In genomic region chr4:186719925-186720694, GRCh38 we compare ENCODE assay signal across 10 cellular contexts. TPM values are rescaled to one million over a fixed set of nuclear protein-coding genes. Genes with fewer than 3 reads are reported as not detected.
DNase-seq lines count a peak whose midpoint lies in the region; ATAC-seq, FAIRE-seq and TF ChIP-seq lines count a peak whose summit lies in the region.
"Had no signal": no experiment of that assay in that cellular context is flagged by ENCODE, and none has a peak within 500 bp of the region (broad histone marks: within the 10 kb centered on the region; RNA-seq: fewer than 3 reads in every experiment).

No MANE protein-coding gene starts in this region.

- POLR2A ChIA-PET in WTC11 (lab: Charles Lee), result interaction anchor here (0.7 to 1.2 kb wide), 2 partner anchors 30 to 132 kb away, joined by 3 read pairs; no protein-coding TSS in a partner anchor

- DNase-seq in COLO829 (ENCODE audit: low spot score) (peak; percentile 50), HFFc6 (no peak), WTC11 (ENCODE audit: low spot score) (no peak), kidney (no peak), GOT3 (lab: John Stamatoyannopoulos, UW) (no peak), substantia nigra (lab: John Stamatoyannopoulos, UW) (no peak), H54 (ENCODE audit: insufficient read length, low spot score) (no peak), gastrocnemius medialis (no peak)
- DNase-seq: NK-92 treated with Interleukin-12 subunit alpha and Interleukin-12 subunit beta, amount 100 ng/mL, for 24 hours had no signal

- peaks cover 21% of the 10 kb centered on the region for H3K4me1 Mint-ChIP-seq in HFFc6 (ENCODE audit: low read depth)
- H3K4me1 Mint-ChIP-seq in WTC11, result peaks cover 42% of the 10 kb centered on the region

- CTCF ChIA-PET in WTC11 (lab: Charles Lee), result interaction anchor here (0.9 to 1.9 kb wide), 12 partner anchors 9 to 421 kb away, joined by 3 to 9 read pairs (median 4); partner anchors contain the start of gene MTNR1A

- H3K4me3 Mint-ChIP-seq in HFFc6 (no peak overlapping the region), WTC11 (no peak overlapping the region)
- H3K4me3 Mint-ChIP-seq: activated naive CD4-positive, alpha-beta T cell treated with anti-CD3 and anti-CD28 coated beads, Interleukin-2, amount 50 U/mL, for 24 hours had no signal

- H3K27me3 ChIP-seq in gastrocnemius medialis, result peaks cover 8 to 32% (median 29%) of the 10 kb centered on the region in 3 donors

- TF ChIP-seq POLR2A in H54 (IDR thresholded peaks at IDR 0.05; ENCODE audit: low read depth, low read length) (no peak), gastrocnemius medialis (IDR thresholded peaks at IDR 0.05) (no peak)

- H3K4me1 ChIP-seq in kidney (ENCODE audit: control insufficient read depth in 1 of 2, insufficient read depth in 1 of 2, low read depth in 1 of 2, low read length in 2 of 2) (no peaks in the 10 kb centered on the region), gastrocnemius medialis (peaks cover 0 to 3% of the 10 kb centered on the region in 2 donors)

- H3K4me3 ChIP-seq in kidney (ENCODE audit: low read length in 2 of 2) (no peak overlapping the region), gastrocnemius medialis (no peak overlapping the region)

- H3K9me3 ChIP-seq in kidney (ENCODE audit: control insufficient read depth in 1 of 2, low read length in 2 of 2) (peaks cover 3 to 9% of the 10 kb centered on the region in 2 donors), gastrocnemius medialis (peaks cover 0 to 2% (median 0%) of the 10 kb centered on the region in 3 donors)

- no peak overlapping the region for H3K27ac Mint-ChIP-seq in HFFc6
- no peak overlapping the region for H3K27ac Mint-ChIP-seq in WTC11
- H3K27ac Mint-ChIP-seq: activated naive CD4-positive, alpha-beta T cell treated with anti-CD3 and anti-CD28 coated beads, Interleukin-2, amount 50 U/mL, for 24 hours had no signal

- H3K27ac ChIP-seq in kidney (ENCODE audit: low read depth in 2 of 2, low read length in 2 of 2) (no peak overlapping the region), substantia nigra (ENCODE audit: low read depth, low read length, poor library complexity, severe bottlenecking) (no peak overlapping the region), gastrocnemius medialis (no peak overlapping the region)

- FAIRE-seq in kidney (lab: Jason Lieb, UNC), result no peak
- FAIRE-seq in H54 (lab: Jason Lieb, UNC), result no peak

- in situ Hi-C loops in gastrocnemius medialis (cut with MboI; ENCODE audit: low sequenced_read_pairs in 4 of 4), result no loop called here

- H3K36me3 Mint-ChIP-seq in HFFc6 (ENCODE audit: low read depth) (peaks cover 55% of the 10 kb centered on the region), WTC11 (peaks cover 6% of the 10 kb centered on the region; the same call in 1 of the 2 replicates)
- H3K36me3 Mint-ChIP-seq: activated naive CD4-positive, alpha-beta T cell treated with anti-CD3 and anti-CD28 coated beads, Interleukin-2, amount 50 U/mL, for 24 hours had no signal

- TF ChIP-seq CTCF in HFFc6 (IDR thresholded peaks at IDR 0.05) (peak; percentile 77), WTC11 (IDR thresholded peaks at IDR 0.05) (peak; percentile 51; the same call in 1 of the 2 replicates), kidney (IDR thresholded peaks at IDR 0.05; ENCODE audit: borderline replicate concordance, extremely low read depth, insufficient read depth) (peak; percentile 54), gastrocnemius medialis (IDR thresholded peaks at IDR 0.05 in 4 of 5, conservative IDR thresholded peaks at IDR 0.05 in 1 of 5) (no peak)

- H3K9me3 Mint-ChIP-seq in HFFc6 (peaks cover 10% of the 10 kb centered on the region), WTC11 (no peaks in the 10 kb centered on the region)
- H3K9me3 Mint-ChIP-seq: activated naive CD4-positive, alpha-beta T cell treated with anti-CD3 and anti-CD28 coated beads, Interleukin-2, amount 50 U/mL, for 24 hours had no signal

- H3K36me3 ChIP-seq in kidney (ENCODE audit: control insufficient read depth in 1 of 2, insufficient read depth in 2 of 2, low read length in 2 of 2) (no peaks in the 10 kb centered on the region), gastrocnemius medialis (no peaks in the 10 kb centered on the region)

- ATAC-seq in WTC11 (no peak), gastrocnemius medialis (no peak)

- intact Hi-C loops in kidney (cut with DNase I) (no loop called here), gastrocnemius medialis (cut with DNase I; ENCODE audit: low total_unique reads) (loop anchor here (10.0 kb wide), 2 partner anchors 125 to 225 kb away; no protein-coding TSS in a partner anchor)

- no peak overlapping the region for H3K9ac ChIP-seq in kidney (ENCODE audit: low read length in 2 of 2)

- H3K27me3 Mint-ChIP-seq in HFFc6 (ENCODE audit: insufficient read depth) (peaks cover under 1% of the 10 kb centered on the region), WTC11 (ENCODE audit: low read depth) (peaks cover 4% of the 10 kb centered on the region)

TF ChIP-seq in WTC11, 78 proteins besides CTCF, POLR2A, EP300 and RAD21:
- TF ChIP-seq ELF4 (CRISPR knock-in tag; IDR thresholded peaks at IDR 0.05; ENCODE audit: low read depth) (no peak), GABPB1 (CRISPR knock-in tag; IDR thresholded peaks at IDR 0.05) (no peak), ESRRA (CRISPR knock-in tag; IDR thresholded peaks at IDR 0.05; ENCODE audit: borderline replicate concordance) (no peak), PRDM15 (CRISPR knock-in tag; IDR thresholded peaks at IDR 0.05) (no peak)

RNA-seq across cellular contexts. Expression of gene FAT1, which starts 3.5 kb away (rescaled TPM):
- 100 to 1,000 TPM; 238 to 483 (median 287) TPM for total RNA-seq in HFFc6 (2021; fragmentation: NEBNext Ultra II Directional; extraction: Animal tissue kit (Norgen Biotek cat#: 25700))
- total RNA-seq in WTC11 (2021) (155 to 172 TPM (median 162 TPM) in 3 replicates), kidney (254 TPM), gastrocnemius medialis (1 to 10 TPM; 2.3 to 9.7 (median 4.8) TPM)
- polyA plus RNA-seq in kidney (ENCODE audit: insufficient read depth, low read depth, low replicate concordance), result 62.2 TPM

Comparison
In these comparisons a context has a peak if more than half of its experiments do, and no peak if none do; other contexts are left out.
1. CTCF ChIP-seq: peak in HFFc6 (single experiment), WTC11 (single experiment) and kidney (single experiment); none in gastrocnemius medialis (0 of 5).
2. RNA of gene FAT1, which starts 3.5 kb away (total RNA-seq): 238 to 483 TPM in HFFc6, 254 TPM in kidney (single experiment) and 155 to 172 TPM in WTC11; 2.3 to 9.7 TPM in gastrocnemius medialis; every median in the first group is over 10 times any median in the second.